Comparison of ENCODE assay signal across 30 cellular contexts in the genomic region with DNA sequence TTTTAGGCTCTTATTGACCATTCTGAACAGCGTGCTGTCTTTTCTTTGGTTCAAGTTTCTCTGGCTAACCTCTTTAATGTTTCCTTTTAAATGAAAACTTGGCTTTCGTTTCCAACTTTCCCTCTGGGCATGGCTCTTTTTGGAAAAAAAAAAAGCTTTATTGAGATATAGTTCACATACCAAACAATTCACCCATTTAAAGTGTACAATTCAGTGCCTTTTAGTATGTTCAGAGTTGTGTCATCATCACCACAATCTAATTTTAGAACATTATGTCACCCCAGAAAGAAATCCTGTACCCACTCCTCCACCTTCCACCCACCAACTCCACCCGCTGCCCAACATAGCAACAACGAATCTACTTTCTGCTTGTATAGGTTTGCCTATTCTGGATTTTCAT.
"Had no signal": no experiment of that assay in that cellular context is flagged by ENCODE, and none has a peak within 500 bp of the region (broad histone marks: within the 10 kb centered on the region; RNA-seq: fewer than 3 reads in every experiment).

No MANE protein-coding gene starts in this region.

- H3K4me3 Mint-ChIP-seq: activated CD4-positive, alpha-beta memory T cell treated with anti-CD3 and anti-CD28 coated beads, Interleukin-2, amount 10 ng/mL, durations not matched to agents 7 days and 5 days; activated CD8-positive, alpha-beta memory T cell treated with anti-CD3 and anti-CD28 coated beads, Interleukin-2, amount 10 ng/mL, durations not matched to agents 7 days and 5 days; activated naive CD4-positive, alpha-beta T cell treated with anti-CD3 and anti-CD28 coated beads, Interleukin-2, amount 10 ng/mL, durations not matched to agents 7 days and 5 days; activated naive CD8-positive, alpha-beta T cell; activated naive CD8-positive, alpha-beta T cell treated with anti-CD3 and anti-CD28 coated beads, Interleukin-2, amount 50 U/mL, for 24 hours; brain had no signal

- DNase-seq: activated CD4-positive, alpha-beta memory T cell treated with anti-CD3 and anti-CD28 coated beads, Interleukin-2, amount 10 ng/mL, durations not matched to agents 7 days and 5 days; activated CD4-positive, alpha-beta T cell treated with anti-CD3 and anti-CD28 coated beads for 1 hour; activated CD4-positive, alpha-beta T cell treated with anti-CD3 and anti-CD28 coated beads for 48 hours; activated CD4-positive, CD25-positive, alpha-beta regulatory T cell; activated CD8-positive, alpha-beta memory T cell treated with anti-CD3 and anti-CD28 coated beads for 24 hours; activated CD8-positive, alpha-beta memory T cell treated with anti-CD3 and anti-CD28 coated beads, Interleukin-2, amount 10 ng/mL, durations not matched to agents 7 days and 5 days; activated CD8-positive, alpha-beta memory T cell treated with anti-CD3 and anti-CD28 coated beads, Interleukin-2, amount 50 U/mL, for 48 hours; activated effector memory CD4-positive, alpha-beta T cell treated with Interleukin-2 at 50 U/mL for 16 hours; activated naive CD4-positive, alpha-beta T cell treated with anti-CD3 and anti-CD28 coated beads, Interleukin-2, amount 10 ng/mL, durations not matched to agents 7 days and 5 days; activated naive CD8-positive, alpha-beta T cell treated with anti-CD3 and anti-CD28 coated beads, Interleukin-2, amount 50 U/mL, for 24 hours; activated T-cell treated with anti-CD3 and anti-CD28 coated beads, Interleukin-2, amount 50 U/mL, for 48 hours; anterior cingulate cortex; caudate nucleus; cerebellar nuclear complex; Kasumi-1; KG1; MV-4-11; NCI-H1092; NCI-H1436 treated with DMSO at 0.1 percent for 48 hours; NCI-H1694 treated with DMSO at 0.1 percent for 48 hours; NCI-H2029; NCI-H510A; NCI-H526; NCI-H748 treated with DMSO at 0.1 percent for 48 hours; SIG-M5; T1000; WERI-Rb-1 had no signal

- H3K27me3 Mint-ChIP-seq: activated CD4-positive, alpha-beta memory T cell treated with anti-CD3 and anti-CD28 coated beads, Interleukin-2, amount 10 ng/mL, durations not matched to agents 7 days and 5 days; activated CD8-positive, alpha-beta memory T cell treated with anti-CD3 and anti-CD28 coated beads, Interleukin-2, amount 10 ng/mL, durations not matched to agents 7 days and 5 days; activated naive CD4-positive, alpha-beta T cell treated with anti-CD3 and anti-CD28 coated beads, Interleukin-2, amount 10 ng/mL, durations not matched to agents 7 days and 5 days; activated naive CD8-positive, alpha-beta T cell; activated naive CD8-positive, alpha-beta T cell treated with anti-CD3 and anti-CD28 coated beads, Interleukin-2, amount 50 U/mL, for 24 hours; brain had no signal

- H3K36me3 ChIP-seq: WERI-Rb-1 had no signal

- H3K4me1 Mint-ChIP-seq: activated CD4-positive, alpha-beta memory T cell treated with anti-CD3 and anti-CD28 coated beads, Interleukin-2, amount 10 ng/mL, durations not matched to agents 7 days and 5 days; activated CD8-positive, alpha-beta memory T cell treated with anti-CD3 and anti-CD28 coated beads, Interleukin-2, amount 10 ng/mL, durations not matched to agents 7 days and 5 days; activated naive CD4-positive, alpha-beta T cell treated with anti-CD3 and anti-CD28 coated beads, Interleukin-2, amount 10 ng/mL, durations not matched to agents 7 days and 5 days; activated naive CD8-positive, alpha-beta T cell treated with anti-CD3 and anti-CD28 coated beads, Interleukin-2, amount 50 U/mL, for 24 hours had no signal

- H3K27ac Mint-ChIP-seq: activated CD4-positive, alpha-beta memory T cell treated with anti-CD3 and anti-CD28 coated beads, Interleukin-2, amount 10 ng/mL, durations not matched to agents 7 days and 5 days; activated CD8-positive, alpha-beta memory T cell treated with anti-CD3 and anti-CD28 coated beads, Interleukin-2, amount 10 ng/mL, durations not matched to agents 7 days and 5 days; activated naive CD4-positive, alpha-beta T cell treated with anti-CD3 and anti-CD28 coated beads, Interleukin-2, amount 10 ng/mL, durations not matched to agents 7 days and 5 days; activated naive CD8-positive, alpha-beta T cell; activated naive CD8-positive, alpha-beta T cell treated with anti-CD3 and anti-CD28 coated beads, Interleukin-2, amount 50 U/mL, for 24 hours; brain had no signal

- H3K36me3 Mint-ChIP-seq: activated CD8-positive, alpha-beta memory T cell treated with anti-CD3 and anti-CD28 coated beads, Interleukin-2, amount 10 ng/mL, durations not matched to agents 7 days and 5 days; activated naive CD4-positive, alpha-beta T cell treated with anti-CD3 and anti-CD28 coated beads, Interleukin-2, amount 10 ng/mL, durations not matched to agents 7 days and 5 days; activated naive CD8-positive, alpha-beta T cell; brain had no signal

- H3K27ac ChIP-seq: RWPE1, WERI-Rb-1 had no signal
